Comparison of ENCODE assay signal across 13 cellular contexts in the genomic region with DNA sequence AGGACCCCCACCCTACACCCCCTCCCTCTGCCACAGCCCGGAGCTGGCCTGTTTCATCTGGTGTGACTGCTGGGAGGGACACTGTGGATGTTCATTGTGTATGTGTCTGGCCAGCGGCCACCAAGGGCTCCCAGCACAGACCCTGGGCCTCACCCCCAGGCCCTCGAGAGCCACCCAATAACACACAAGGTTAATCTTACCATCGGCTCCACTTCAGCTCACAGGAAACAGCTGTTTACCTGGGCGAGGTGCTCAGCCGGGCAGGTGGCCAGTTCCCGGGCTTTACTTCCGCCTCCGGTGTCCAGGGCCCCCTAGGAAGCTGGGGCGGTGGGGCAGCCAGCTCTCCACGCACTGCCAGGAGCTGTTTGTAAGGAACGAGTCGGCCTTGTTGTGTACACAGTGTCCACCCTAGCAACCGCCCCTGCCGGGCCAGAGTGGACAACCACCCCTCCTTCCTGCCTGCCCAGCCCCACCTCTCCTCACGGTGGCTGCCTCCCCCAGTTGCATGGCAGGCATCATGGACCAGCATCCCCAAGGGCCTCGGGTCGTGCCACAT. TPM values are rescaled to one million over a fixed set of nuclear protein-coding genes. Genes with fewer than 3 reads are reported as not detected.
DNase-seq lines count a peak whose midpoint lies in the region; ATAC-seq and TF ChIP-seq lines count a peak whose summit lies in the region.
"Had no signal": no experiment of that assay in that cellular context is flagged by ENCODE, and none has a peak within 500 bp of the region (broad histone marks: within the 10 kb centered on the region; RNA-seq: fewer than 3 reads in every experiment).

No MANE protein-coding gene starts in this region.

- H3K4me1 ChIP-seq in body of pancreas (peaks cover 53% of the 10 kb centered on the region), lung (ENCODE audit: control insufficient read depth in 2 of 2, insufficient read depth in 2 of 2, low read length in 2 of 2) (peaks cover 0 to 23% of the 10 kb centered on the region in 2 donors)
- H3K4me1 ChIP-seq: SJSA1 had no signal

- no peak for TF ChIP-seq CTCF in natural killer cell (IDR thresholded peaks at IDR 0.05)
- TF ChIP-seq CTCF in body of pancreas (IDR thresholded peaks at IDR 0.05): peak in 1 of 7 experiments; percentile 4
- TF ChIP-seq CTCF in lung (IDR thresholded peaks at IDR 0.05; ENCODE audit: control extremely low read depth, extremely low read depth): no peak

- peak; percentile 20 for DNase-seq in natural killer cell treated with Interleukin-12 subunit alpha and Interleukin-12 subunit beta and Interleukin-15 and Interleukin-18, amount 100 ng/mL, for 72 hours (ENCODE audit: low spot score)
- DNase-seq in natural killer cell: no peak
- peak; percentile 81 to 94 (median 90) for DNase-seq in body of pancreas
- peak; percentile 79 for DNase-seq in lung (ENCODE audit: low spot score)
- peak; percentile 78 for DNase-seq in ureter (ENCODE audit: low spot score)
- no peak for DNase-seq in DMS 273 treated with DMSO at 0.1 percent for 48 hours (lab: John Stamatoyannopoulos, UW)
- DNase-seq: activated gamma-delta T cell, NCI-H1694 had no signal

- H3K9me3 Mint-ChIP-seq in natural killer cell treated with Interleukin-12 subunit alpha and Interleukin-12 subunit beta and Interleukin-15 and Interleukin-18, amount 100 ng/mL, for 72 hours: no peaks in the 10 kb centered on the region
- H3K9me3 Mint-ChIP-seq in natural killer cell: no peaks in the 10 kb centered on the region

- peak overlapping the region; percentile 56 to 86 (median 78) for H3K27ac ChIP-seq in body of pancreas
- H3K27ac ChIP-seq in lung (ENCODE audit: low read depth in 1 of 2, low read length in 1 of 2): peak overlapping the region in 1 of 2 donors; percentile 72
- H3K27ac ChIP-seq: esophagus muscularis mucosa, SJSA1, suprapubic skin had no signal

- H3K4me3 ChIP-seq in body of pancreas (no peak overlapping the region), lung (no peak overlapping the region)
- H3K4me3 ChIP-seq: esophagus muscularis mucosa, SJSA1, suprapubic skin had no signal

- no peak for TF ChIP-seq POLR2A in body of pancreas (IDR thresholded peaks at IDR 0.05)

- H3K27me3 ChIP-seq in body of pancreas: no peaks in the 10 kb centered on the region
- H3K27me3 ChIP-seq in lung (ENCODE audit: control insufficient read depth, insufficient read depth): no peaks in the 10 kb centered on the region
- H3K27me3 ChIP-seq: esophagus muscularis mucosa, SJSA1, suprapubic skin had no signal

- no peaks in the 10 kb centered on the region for H3K9me3 ChIP-seq in body of pancreas
- H3K9me3 ChIP-seq in lung (ENCODE audit: control insufficient read depth in 2 of 2, insufficient read depth in 1 of 2, low read length in 1 of 2): no peaks in the 10 kb centered on the region
- H3K9me3 ChIP-seq: esophagus muscularis mucosa, SJSA1, suprapubic skin had no signal

- H3K27me3 Mint-ChIP-seq in natural killer cell treated with Interleukin-12 subunit alpha and Interleukin-12 subunit beta and Interleukin-15 and Interleukin-18, amount 100 ng/mL, for 72 hours: no peaks in the 10 kb centered on the region
- H3K27me3 Mint-ChIP-seq in natural killer cell (ENCODE audit: low read depth in 2 of 2): no peaks in the 10 kb centered on the region

- no peaks in the 10 kb centered on the region for H3K36me3 Mint-ChIP-seq in natural killer cell treated with Interleukin-12 subunit alpha and Interleukin-12 subunit beta and Interleukin-15 and Interleukin-18, amount 100 ng/mL, for 72 hours
- no peaks in the 10 kb centered on the region for H3K36me3 Mint-ChIP-seq in natural killer cell

- intact Hi-C loops in natural killer cell (cut with micrococcal nuclease): no loop called here
- intact Hi-C loops in body of pancreas (cut with DNase I): no loop called here

- H3K36me3 ChIP-seq in body of pancreas (replicated peaks in 1 of 2; ENCODE audit: insufficient read depth in 1 of 2, low read depth in 2 of 2) (no peaks in the 10 kb centered on the region), lung (ENCODE audit: control insufficient read depth in 2 of 2, insufficient read depth in 2 of 2, low read length in 2 of 2) (peaks cover 0 to 4% of the 10 kb centered on the region in 2 donors)
- H3K36me3 ChIP-seq: SJSA1 had no signal

- ATAC-seq in natural killer cell treated with Interleukin-12 subunit alpha and Interleukin-12 subunit beta and Interleukin-15 and Interleukin-18, amount 100 ng/mL, for 72 hours: no peak
- ATAC-seq in natural killer cell (no peak), body of pancreas (peak; percentile 83), lung (ENCODE audit: insufficient read depth, low FRiP score) (peak; percentile 25), GM21723 (IDR thresholded peaks at IDR 0.05; ENCODE audit: unreplicated experiment) (no peak), GM21528 (IDR thresholded peaks at IDR 0.05; ENCODE audit: low FRiP score, unreplicated experiment) (no peak)

- no peak overlapping the region for H3K4me3 Mint-ChIP-seq in natural killer cell treated with Interleukin-12 subunit alpha and Interleukin-12 subunit beta and Interleukin-15 and Interleukin-18, amount 100 ng/mL, for 72 hours
- H3K4me3 Mint-ChIP-seq in natural killer cell: no peak overlapping the region

- peaks cover 0 to 3% of the 10 kb centered on the region in 2 donors for H3K4me1 Mint-ChIP-seq in natural killer cell treated with Interleukin-12 subunit alpha and Interleukin-12 subunit beta and Interleukin-15 and Interleukin-18, amount 100 ng/mL, for 72 hours (ENCODE audit: low read depth in 2 of 2)
- H3K4me1 Mint-ChIP-seq in natural killer cell: no peaks in the 10 kb centered on the region

- no peak overlapping the region for H3K27ac Mint-ChIP-seq in natural killer cell treated with Interleukin-12 subunit alpha and Interleukin-12 subunit beta and Interleukin-15 and Interleukin-18, amount 100 ng/mL, for 72 hours
- H3K27ac Mint-ChIP-seq in natural killer cell: no peak overlapping the region

- WGBS in body of pancreas, 2 donors: 33 to 34% methylated on average over 7 to 18 of the region's 18 CpGs
- 40 to 68% methylated on average over 17 to 18 of the region's 18 CpGs for WGBS in lung, 2 donors

RNA-seq across cellular contexts. Expression of a gene that starts 49.5 kb away (rescaled TPM):
- total RNA-seq in natural killer cell treated with Interleukin-12 subunit alpha and Interleukin-12 subunit beta and Interleukin-15 and Interleukin-18, amount 100 ng/mL, for 72 hours: not detected
- total RNA-seq in natural killer cell (not detected), body of pancreas (1 to 10 TPM in 1 of 2 donors, under 1 TPM in 1; 0.33 to 6.0 TPM), lung (1 to 10 TPM in 1 of 2 donors, not detected in 1; 3.5 TPM), ureter (1.8 TPM)
- polyA plus RNA-seq in lung: 1 to 10 TPM; 1.7 to 2.4 TPM
- total RNA-seq: SJSA1 had no signal

RNA-seq across cellular contexts. Expression of a gene that starts 58.2 kb away (rescaled TPM):
- 1 to 10 TPM; 7.6 to 9.3 TPM for total RNA-seq in natural killer cell treated with Interleukin-12 subunit alpha and Interleukin-12 subunit beta and Interleukin-15 and Interleukin-18, amount 100 ng/mL, for 72 hours
- 10 to 100 TPM; 14.1 to 17.0 (median 14.3) TPM for total RNA-seq in natural killer cell
- 1 to 10 TPM; 4.9 to 6.5 TPM for total RNA-seq in body of pancreas
- total RNA-seq in lung: 10 to 100 TPM in 1 of 2 donors, 1 to 10 TPM in 1; 4.2 to 16.0 TPM
- polyA plus RNA-seq in lung: 1 to 10 TPM; 5.8 to 8.7 TPM
- total RNA-seq in ureter: 19.7 TPM

Comparison
In these comparisons a context has a peak if more than half of its experiments do, and no peak if none do; other contexts are left out.
1. DNase-seq: peak in natural killer cell treated with Interleukin-12 subunit alpha and Interleukin-12 subunit beta and Interleukin-15 and Interleukin-18, amount 100 ng/mL, for 72 hours (single experiment), body of pancreas (4 of 4), lung (single experiment) and ureter (single experiment); none in natural killer cell (single experiment) and DMS 273 treated with DMSO at 0.1 percent for 48 hours (single experiment).
2. ATAC-seq: peak in body of pancreas (single experiment) and lung (single experiment); none in natural killer cell treated with Interleukin-12 subunit alpha and Interleukin-12 subunit beta and Interleukin-15 and Interleukin-18, amount 100 ng/mL, for 72 hours (0 of 2), natural killer cell (0 of 3), GM21723 (single experiment) and GM21528 (single experiment).